ENCODE assay signal across 8 cellular contexts in genomic region chr9:4489562-4489918, GRCh38. TPM values are rescaled to one million over a fixed set of nuclear protein-coding genes. Genes with fewer than 3 reads are reported as not detected.
A peak's percentile ranks its signal among the peaks of the same experiment; 100 is the strongest.
DNase-seq lines count a peak whose midpoint lies in the region; TF ChIP-seq lines count a peak whose summit lies in the region.

No MANE protein-coding gene starts in this region.

- H3K36me3 ChIP-seq in MM.1S (replicated peaks; ENCODE audit: insufficient read depth, low read length): no peaks in the 10 kb centered on the region
- no peaks in the 10 kb centered on the region for H3K36me3 ChIP-seq in effector memory CD4-positive, alpha-beta T cell (ENCODE audit: control insufficient read depth, insufficient read depth, low read length)
- no peaks in the 10 kb centered on the region for H3K36me3 ChIP-seq in muscle layer of duodenum (ENCODE audit: control insufficient read depth in 1 of 2, insufficient read depth in 2 of 2, low read length in 2 of 2)

- H3K27ac Mint-ChIP-seq in activated CD4-positive, alpha-beta T cell treated with anti-CD3 and anti-CD28 coated beads, Interleukin-2, amount 10 ng/mL, durations not matched to agents 24 days and 14 days: no peak overlapping the region

- peak overlapping the region; percentile 53; the same call in 1 of the 2 replicates for H2AFZ ChIP-seq in MM.1S (ENCODE audit: low read length)

- H3K4me2 ChIP-seq in MM.1S (ENCODE audit: low read depth, low read length): peak overlapping the region; percentile 83; the same call in 1 of the 2 replicates

- no peaks in the 10 kb centered on the region for H3K36me3 Mint-ChIP-seq in activated CD4-positive, alpha-beta T cell treated with anti-CD3 and anti-CD28 coated beads, Interleukin-2, amount 10 ng/mL, durations not matched to agents 24 days and 14 days (ENCODE audit: low read depth)

- no peak for TF ChIP-seq CTCF in MM.1S (IDR thresholded peaks at IDR 0.05; ENCODE audit: low read length)

- peaks cover 49% of the 10 kb centered on the region for H3K27me3 Mint-ChIP-seq in activated CD4-positive, alpha-beta T cell treated with anti-CD3 and anti-CD28 coated beads, Interleukin-2, amount 10 ng/mL, durations not matched to agents 24 days and 14 days

- peak overlapping the region; percentile 82 for H3K4me3 Mint-ChIP-seq in activated CD4-positive, alpha-beta T cell treated with anti-CD3 and anti-CD28 coated beads, Interleukin-2, amount 10 ng/mL, durations not matched to agents 24 days and 14 days

- H3K27ac ChIP-seq in MM.1S (ENCODE audit: low read length): no peak overlapping the region
- H3K27ac ChIP-seq in effector memory CD4-positive, alpha-beta T cell (ENCODE audit: insufficient read depth, low read length, poor library complexity, severe bottlenecking): no peak overlapping the region
- no peak overlapping the region for H3K27ac ChIP-seq in muscle layer of duodenum (ENCODE audit: low read length)

- peaks cover 16% of the 10 kb centered on the region for H3K4me1 Mint-ChIP-seq in activated CD4-positive, alpha-beta T cell treated with anti-CD3 and anti-CD28 coated beads, Interleukin-2, amount 10 ng/mL, durations not matched to agents 24 days and 14 days

- H4K20me1 ChIP-seq in MM.1S (ENCODE audit: insufficient read depth, low read length): no peaks in the 10 kb centered on the region

- no peak overlapping the region for H3K9ac ChIP-seq in MM.1S (ENCODE audit: low read length)

- H3K9me3 Mint-ChIP-seq in activated CD4-positive, alpha-beta T cell treated with anti-CD3 and anti-CD28 coated beads, Interleukin-2, amount 10 ng/mL, durations not matched to agents 24 days and 14 days: no peaks in the 10 kb centered on the region

- H3F3A ChIP-seq in MM.1S (ENCODE audit: insufficient read depth, low read length): no peaks in the 10 kb centered on the region

- H3K4me1 ChIP-seq in MM.1S (ENCODE audit: low read length): no peaks in the 10 kb centered on the region
- H3K4me1 ChIP-seq in effector memory CD4-positive, alpha-beta T cell (ENCODE audit: control insufficient read depth, insufficient read depth, low read length, poor library complexity, severe bottlenecking): peaks cover 5% of the 10 kb centered on the region
- peaks cover 7 to 17% of the 10 kb centered on the region in 2 donors for H3K4me1 ChIP-seq in muscle layer of duodenum (ENCODE audit: control insufficient read depth in 1 of 2, insufficient read depth in 2 of 2, low read length in 2 of 2)

- intact Hi-C loops in activated CD4-positive, alpha-beta T cell treated with anti-CD3 and anti-CD28 coated beads, Interleukin-2, amount 10 ng/mL, durations not matched to agents 24 days and 14 days (cut with micrococcal nuclease): no loop called here

- no peaks in the 10 kb centered on the region for H3K9me2 ChIP-seq in MM.1S (replicated peaks; ENCODE audit: insufficient read depth, low read length)

- H3K27me3 ChIP-seq in MM.1S (replicated peaks; ENCODE audit: insufficient read depth, low read length): no peaks in the 10 kb centered on the region; the same call in 1 of the 2 replicates
- peaks cover 21% of the 10 kb centered on the region for H3K27me3 ChIP-seq in effector memory CD4-positive, alpha-beta T cell (replicated peaks; ENCODE audit: control insufficient read depth, insufficient read depth, low read length, poor library complexity, severe bottlenecking)
- H3K27me3 ChIP-seq in muscle layer of duodenum (ENCODE audit: low read depth, low read length): peaks cover 10% of the 10 kb centered on the region

- H3K4me3 ChIP-seq in MM.1S (ENCODE audit: low read length) (peak overlapping the region; percentile 64), muscle layer of duodenum (ENCODE audit: low read depth in 1 of 2, low read length in 2 of 2) (peak overlapping the region; percentile 81 to 85)
- peak overlapping the region; percentile 61 for H3K4me3 ChIP-seq in effector memory CD4-positive, alpha-beta T cell (ENCODE audit: insufficient read depth, low read depth, low read length, poor library complexity, severe bottlenecking)

- no peak for DNase-seq in activated CD4-positive, alpha-beta T cell treated with anti-CD3 and anti-CD28 coated beads, Interleukin-2, amount 10 ng/mL, durations not matched to agents 24 days and 14 days
- DNase-seq in activated CD4-positive, alpha-beta T cell treated with anti-CD3 and anti-CD28 coated beads for 1 hour: no peak
- DNase-seq in MM.1S: no peak
- DNase-seq in effector memory CD4-positive, alpha-beta T cell: no peak
- DNase-seq in stimulated activated CD4-positive, alpha-beta T cell treated with anti-CD3 and anti-CD28 coated beads, Interleukin-12 subunit alpha, Interleukin-12 subunit beta, amount 100 ng/mL, for 4 hours: no peak
- DNase-seq in effector CD4-positive, alpha-beta T cell: no peak
- DNase-seq in stimulated activated naive CD4-positive, alpha-beta T cell treated with Interleukin-2 at 50 U/mL for 16 hours (lab: John Stamatoyannopoulos, UW): no peak

- H3K79me2 ChIP-seq in MM.1S (ENCODE audit: low read length): no peaks in the 10 kb centered on the region

- H3K9me3 ChIP-seq in MM.1S (replicated peaks; ENCODE audit: insufficient read depth, low read length) (no peaks in the 10 kb centered on the region), muscle layer of duodenum (ENCODE audit: control insufficient read depth in 1 of 2, low read length in 2 of 2) (no peaks in the 10 kb centered on the region)
- H3K9me3 ChIP-seq in effector memory CD4-positive, alpha-beta T cell (ENCODE audit: control insufficient read depth, low read length): no peaks in the 10 kb centered on the region

RNA-seq across cellular contexts. Expression of gene SLC1A1, which starts 0.7 kb away (rescaled TPM):
- 0.17 TPM in 1 of 2 replicates, not detected in the other for total RNA-seq in activated CD4-positive, alpha-beta T cell treated with anti-CD3 and anti-CD28 coated beads, Interleukin-2, amount 10 ng/mL, durations not matched to agents 24 days and 14 days
